ENCODE assay signal across 11 cellular contexts in genomic region chr12:27336254-27336653, GRCh38. TPM values are rescaled to one million over a fixed set of nuclear protein-coding genes. Genes with fewer than 3 reads are reported as not detected.
"Had no signal": no experiment of that assay in that cellular context is flagged by ENCODE, and none has a peak within 500 bp of the region (broad histone marks: within the 10 kb centered on the region; RNA-seq: fewer than 3 reads in every experiment).

No MANE protein-coding gene starts in this region.

- H3K4me3 ChIP-seq: thyroid gland had no signal

- H3K27ac ChIP-seq: brain microvascular endothelial cell, thyroid gland had no signal

- DNase-seq: activated CD4-positive, alpha-beta memory T cell treated with anti-CD3 and anti-CD28 coated beads for 36 hours; activated CD4-positive, CD25-positive, alpha-beta regulatory T cell treated with anti-CD3 and anti-CD28 coated beads, Interleukin-2, amount 50 U/mL, for 72 hours; activated gamma-delta T cell; activated T-cell treated with anti-CD3 and anti-CD28 coated beads, Interleukin-2, amount 50 U/mL, for 4 hours; brain microvascular endothelial cell; immature natural killer cell; stimulated activated CD4-positive, alpha-beta T cell treated with anti-CD3 and anti-CD28 coated beads, Interleukin-4, amount 100 ng/mL, for 24 hours; SW 1271; thyroid gland had no signal

- H3K27me3 ChIP-seq: brain microvascular endothelial cell, thyroid gland had no signal

- ATAC-seq: activated T-cell treated with anti-CD3 and anti-CD28 coated beads, Interleukin-2, amount 50 U/mL, for 4 hours; natural killer cell treated with Interleukin-12 subunit alpha and Interleukin-12 subunit beta and Interleukin-15 and Interleukin-18, amount 100 ng/mL, for 72 hours had no signal

- H3K9me3 ChIP-seq: thyroid gland had no signal

- FAIRE-seq: endometrium had no signal

- H3K36me3 ChIP-seq: brain microvascular endothelial cell, thyroid gland had no signal

RNA-seq across cellular contexts. Expression of gene BMAL2, which starts 3.6 kb away (rescaled TPM):
- polyA plus RNA-seq: immature natural killer cell had no signal
